In the genomic region with DNA sequence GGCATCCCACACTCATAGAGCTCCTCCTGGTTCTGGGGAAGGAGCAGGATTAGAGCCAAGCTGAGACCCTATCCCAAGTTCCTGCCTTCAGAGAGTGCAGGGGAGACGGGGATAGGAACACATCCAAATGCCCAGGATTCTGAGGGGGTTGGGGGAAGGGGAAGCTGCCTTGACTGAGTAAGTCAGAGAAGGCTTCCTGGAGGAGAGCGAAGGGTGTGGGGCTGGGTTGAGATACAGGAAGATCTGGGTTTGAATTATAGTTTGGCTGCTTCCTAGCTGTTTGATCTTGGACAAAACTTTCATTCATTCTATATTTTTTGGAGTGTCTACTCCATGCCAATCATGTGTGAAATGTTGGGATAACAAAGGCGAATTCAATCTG, we compare ENCODE assay signal across 17 cellular contexts. TPM values are rescaled to one million over a fixed set of nuclear protein-coding genes. Genes with fewer than 3 reads are reported as not detected.
"Had no signal": no experiment of that assay in that cellular context is flagged by ENCODE, and none has a peak within 500 bp of the region (broad histone marks: within the 10 kb centered on the region; RNA-seq: fewer than 3 reads in every experiment).

No MANE protein-coding gene starts in this region.

- H3K27ac ChIP-seq: ascending aorta, breast epithelium, epithelial cell of prostate, gastroesophageal sphincter, heart right ventricle, spleen, thoracic aorta had no signal

- H3K36me3 ChIP-seq: ascending aorta, breast epithelium, gastroesophageal sphincter, heart right ventricle, spleen, thoracic aorta had no signal

- H3K27ac Mint-ChIP-seq: activated CD4-positive, alpha-beta T cell treated with anti-CD3 and anti-CD28 coated beads, Interleukin-2, amount 10 ng/mL, durations not matched to agents 24 days and 14 days; dendritic cell treated with granulocyte-macrophage colony-stimulating factor and Interleukin-4, amounts not matched to agents 40 ng/mL and 50 ng/mL, for 4 days; T-helper 1 cell treated with Interleukin-12 subunit alpha and Interleukin-12 subunit beta and Interleukin-4 antibody, amounts not matched to agents 30 μg/mL and 1 μg/mL, for 36 hours had no signal

- H3K9me3 ChIP-seq: ascending aorta, breast epithelium, gastroesophageal sphincter, heart right ventricle, spleen, thoracic aorta had no signal

- H3K4me1 ChIP-seq: ascending aorta, breast epithelium had no signal

- H3K27me3 ChIP-seq: ascending aorta, breast epithelium, gastroesophageal sphincter, heart right ventricle had no signal

- DNase-seq: activated CD4-positive, alpha-beta T cell treated with anti-CD3 and anti-CD28 coated beads, Interleukin-2, amount 10 ng/mL, durations not matched to agents 24 days and 14 days; activated T-cell treated with anti-CD3 and anti-CD28 coated beads, Interleukin-2, amount 50 U/mL, for 1 hour; cerebellar nuclear complex; heart right ventricle; mesendoderm had no signal

- H3K4me3 ChIP-seq: ascending aorta, breast epithelium, gastroesophageal sphincter, heart right ventricle, spleen, thoracic aorta had no signal

- H3K4me3 Mint-ChIP-seq: activated CD4-positive, alpha-beta T cell treated with anti-CD3 and anti-CD28 coated beads, Interleukin-2, amount 10 ng/mL, durations not matched to agents 24 days and 14 days; dendritic cell treated with granulocyte-macrophage colony-stimulating factor and Interleukin-4, amounts not matched to agents 40 ng/mL and 50 ng/mL, for 4 days; nephron; T-helper 1 cell treated with Interleukin-12 subunit alpha and Interleukin-12 subunit beta and Interleukin-4 antibody, amounts not matched to agents 30 μg/mL and 1 μg/mL, for 36 hours had no signal

- H3K27me3 Mint-ChIP-seq: activated CD4-positive, alpha-beta T cell treated with anti-CD3 and anti-CD28 coated beads, Interleukin-2, amount 10 ng/mL, durations not matched to agents 24 days and 14 days had no signal

- ATAC-seq: gastroesophageal sphincter, heart right ventricle, sciatic nerve had no signal

- H3K9me3 Mint-ChIP-seq: activated CD4-positive, alpha-beta T cell treated with anti-CD3 and anti-CD28 coated beads, Interleukin-2, amount 10 ng/mL, durations not matched to agents 24 days and 14 days; dendritic cell treated with granulocyte-macrophage colony-stimulating factor and Interleukin-4, amounts not matched to agents 40 ng/mL and 50 ng/mL, for 4 days; nephron; T-helper 1 cell treated with Interleukin-12 subunit alpha and Interleukin-12 subunit beta and Interleukin-4 antibody, amounts not matched to agents 30 μg/mL and 1 μg/mL, for 36 hours had no signal

RNA-seq across cellular contexts. Expression of gene AQP2, which starts 8.0 kb away (rescaled TPM):
- total RNA-seq: activated CD4-positive, alpha-beta T cell treated with anti-CD3 and anti-CD28 coated beads, Interleukin-2, amount 10 ng/mL, durations not matched to agents 24 days and 14 days; ascending aorta; breast epithelium; heart right ventricle; osteocyte; sciatic nerve; spleen; urinary bladder had no signal
- polyA plus RNA-seq: spleen had no signal

RNA-seq across cellular contexts. Expression of gene AQP5, which starts 19.2 kb away (rescaled TPM):
- total RNA-seq: activated CD4-positive, alpha-beta T cell treated with anti-CD3 and anti-CD28 coated beads, Interleukin-2, amount 10 ng/mL, durations not matched to agents 24 days and 14 days; ascending aorta had no signal

RNA-seq across cellular contexts. Expression of gene AQP6, which starts 30.2 kb away (rescaled TPM):
- total RNA-seq: activated CD4-positive, alpha-beta T cell treated with anti-CD3 and anti-CD28 coated beads, Interleukin-2, amount 10 ng/mL, durations not matched to agents 24 days and 14 days; ascending aorta; gastroesophageal sphincter; heart right ventricle; osteocyte; thoracic aorta had no signal
